Comparison of ENCODE assay signal across 9 cellular contexts in the genomic region with DNA sequence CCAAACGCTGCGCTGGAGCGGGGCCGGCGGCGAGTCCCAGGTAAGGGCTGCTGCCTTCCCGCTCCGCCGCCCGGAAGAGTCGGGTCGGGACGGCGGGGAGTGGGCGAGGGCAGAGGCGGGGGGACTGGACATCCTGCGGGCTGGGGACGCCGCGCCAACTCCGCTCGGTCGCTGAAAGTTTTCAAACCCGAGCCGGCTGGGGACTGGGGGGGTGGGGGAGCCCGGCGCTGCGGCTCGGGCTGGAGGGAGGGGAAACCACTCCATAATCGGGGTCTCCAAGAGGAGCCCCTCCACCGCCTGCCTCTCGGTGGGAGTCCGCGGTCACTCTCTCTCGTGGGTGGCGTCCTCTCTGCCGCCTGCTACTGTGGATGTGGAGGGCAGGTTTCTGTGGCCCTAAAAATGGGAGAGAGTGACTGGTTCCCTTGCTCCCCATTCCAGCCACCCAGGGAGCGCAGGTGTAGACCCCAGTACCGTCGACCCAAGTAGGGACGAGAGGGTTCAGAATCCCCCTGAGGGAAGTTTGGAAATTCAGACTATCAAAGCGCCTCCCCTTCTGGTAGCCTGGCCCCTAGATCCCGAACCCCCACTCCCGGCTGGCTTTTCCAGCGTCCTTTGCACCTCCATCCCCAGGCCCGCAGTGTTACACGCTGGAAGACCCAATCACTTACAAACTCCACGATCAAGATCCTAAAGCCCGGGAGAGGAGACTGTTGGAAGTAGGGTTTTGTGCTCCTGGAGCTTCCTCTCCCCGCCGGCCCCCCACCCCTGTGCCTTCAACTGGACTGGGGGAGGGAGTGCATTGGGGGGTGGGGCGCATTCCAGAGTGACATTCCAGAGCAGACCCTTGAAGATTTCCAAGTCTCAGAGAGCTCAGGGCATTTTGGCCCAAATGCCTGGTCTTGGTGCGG. TPM values are rescaled to one million over a fixed set of nuclear protein-coding genes. Genes with fewer than 3 reads are reported as not detected.
DNase-seq lines count a peak whose midpoint lies in the region; ATAC-seq, FAIRE-seq and TF ChIP-seq lines count a peak whose summit lies in the region.
"Had no signal": no experiment of that assay in that cellular context is flagged by ENCODE, and none has a peak within 500 bp of the region (broad histone marks: within the 10 kb centered on the region; RNA-seq: fewer than 3 reads in every experiment).

No MANE protein-coding gene starts in this region.

- peaks cover 3% of the 10 kb centered on the region for H3K36me3 Mint-ChIP-seq in neural crest cell (ENCODE audit: low read depth)

- H3K27ac ChIP-seq in 22Rv1: peak overlapping the region; percentile 27; the same call in 1 of the 2 replicates

- peaks cover 26% of the 10 kb centered on the region for H3K4me1 Mint-ChIP-seq in neural crest cell

- FAIRE-seq in HTR-8/SVneo (lab: Jason Lieb, UNC) (no peak), D721Med (lab: Jason Lieb, UNC) (no peak)

- no peaks in the 10 kb centered on the region for H3K9me3 Mint-ChIP-seq in neural crest cell

- no peak for TF ChIP-seq CTCF in 22Rv1 (IDR thresholded peaks at IDR 0.05)
- no peak for TF ChIP-seq CTCF in LNCaP clone FGC (IDR thresholded peaks at IDR 0.05; ENCODE audit: control insufficient read depth, extremely low read depth, insufficient read depth)
- TF ChIP-seq CTCF in epithelial cell of proximal tubule (conservative IDR thresholded peaks at IDR 0.05; ENCODE audit: low read depth, low read length): no peak
- no peak for TF ChIP-seq CTCF in neural crest cell (conservative IDR thresholded peaks at IDR 0.05)
- no peak for TF ChIP-seq CTCF in D721Med (IDR thresholded peaks at IDR 0.05; ENCODE audit: insufficient read depth, missing control alignments)

- DNase-seq in LNCaP clone FGC (ENCODE audit: low read depth): no peak
- no peak for DNase-seq in epithelial cell of proximal tubule (ENCODE audit: low read depth)
- no peak for DNase-seq in neural crest cell (ENCODE audit: low read depth, low spot score)
- no peak for DNase-seq in HTR-8/SVneo (ENCODE audit: insufficient read length, low spot score)
- no peak for DNase-seq in D721Med (ENCODE audit: insufficient read length, low spot score)
- DNase-seq in stimulated activated CD4-positive, alpha-beta T cell treated with anti-CD3 and anti-CD28 coated beads, Interleukin-2, amount 100 ng/mL, for 48 hours: no peak

- peak overlapping the region; percentile 79 for H3K4me3 Mint-ChIP-seq in neural crest cell

- no peak overlapping the region for H3K27ac Mint-ChIP-seq in neural crest cell (ENCODE audit: unreplicated experiment)

- H3K4me3 ChIP-seq in LNCaP clone FGC (ENCODE audit: low read depth, low read length): peak overlapping the region; percentile 65
- peak overlapping the region; percentile 98 for H3K4me3 ChIP-seq in epithelial cell of proximal tubule (ENCODE audit: low read depth, low read length)

- no peak for ATAC-seq in HG02938 (IDR thresholded peaks at IDR 0.05; ENCODE audit: unreplicated experiment)

- peaks cover 71% of the 10 kb centered on the region for H3K27me3 Mint-ChIP-seq in neural crest cell (ENCODE audit: low read depth)

RNA-seq across cellular contexts. Expression of gene GPRC5C, which starts 0.8 kb away (rescaled TPM):
- 48.3 and 61.7 TPM in 2 replicates for total RNA-seq in epithelial cell of proximal tubule
- total RNA-seq in neural crest cell: 3.1 and 4.6 TPM in 2 replicates
- total RNA-seq: HT1080 had no signal

RNA-seq across cellular contexts. Expression of gene CD300A, which starts 33.7 kb away (rescaled TPM):
- total RNA-seq in epithelial cell of proximal tubule (not detected in 2 replicates), neural crest cell (not detected in 2 replicates)
- total RNA-seq: HT1080 had no signal
